In the genomic region with DNA sequence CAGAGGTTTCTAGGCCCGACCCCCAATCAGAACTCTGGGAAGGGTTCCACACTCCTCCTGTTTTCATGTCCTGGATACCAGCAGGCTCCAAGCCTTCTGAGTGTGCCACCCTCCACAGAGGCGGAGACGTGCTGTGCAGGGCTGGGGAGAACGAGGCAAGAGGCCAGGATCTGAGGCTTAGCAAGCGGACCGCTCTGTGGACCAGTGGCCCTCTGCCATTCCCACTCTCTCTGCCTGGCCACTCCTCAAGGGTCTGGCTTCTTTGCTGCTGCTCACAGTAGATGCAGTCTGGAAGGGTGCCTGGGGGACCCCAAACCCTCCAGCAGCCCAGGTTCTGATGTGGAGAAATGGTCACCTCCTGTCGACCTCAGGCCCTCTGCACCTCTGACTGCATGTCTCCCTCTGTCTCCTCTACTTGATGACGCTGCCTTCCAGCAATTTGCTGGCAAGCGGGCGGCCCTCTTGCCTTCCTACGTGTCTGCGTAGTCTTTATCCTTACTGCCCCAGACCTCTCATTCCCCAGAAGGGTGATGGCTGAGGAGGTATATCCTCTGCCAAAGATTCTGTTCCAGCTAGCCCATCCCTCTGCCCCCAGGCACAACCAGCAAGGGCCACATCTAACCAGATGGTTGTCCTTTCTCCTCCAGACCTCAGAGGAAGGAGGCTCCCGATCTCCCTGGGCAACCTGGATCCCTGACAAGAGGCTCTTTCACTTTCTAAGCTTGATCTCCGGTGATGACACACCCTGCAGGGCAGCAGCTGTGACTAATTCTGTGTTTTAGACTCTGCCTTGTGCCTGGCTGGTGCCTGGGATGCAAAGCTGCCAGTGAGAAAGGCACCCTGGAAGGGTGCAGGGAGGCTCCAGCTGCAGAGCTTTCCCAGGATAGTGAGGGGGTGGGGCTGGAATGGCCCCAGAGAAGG, we compare ENCODE assay signal across 9 cellular contexts.
DNase-seq lines count a peak whose midpoint lies in the region; ATAC-seq lines count a peak whose summit lies in the region.
"Had no signal": no experiment of that assay in that cellular context is flagged by ENCODE, and none has a peak within 500 bp of the region (broad histone marks: within the 10 kb centered on the region; RNA-seq: fewer than 3 reads in every experiment).

No MANE protein-coding gene starts in this region.

- H3K9me3 Mint-ChIP-seq in effector memory CD8-positive, alpha-beta T cell: no peaks in the 10 kb centered on the region
- H3K9me3 Mint-ChIP-seq: stimulated activated naive CD8-positive, alpha-beta T cell treated with anti-CD3 and anti-CD28 coated beads, Interleukin-15, Interleukin-2, amounts not matched to agents 100 ng/mL and 50 ng/mL, for 24 hours had no signal

- no peaks in the 10 kb centered on the region for H3K27me3 Mint-ChIP-seq in effector memory CD8-positive, alpha-beta T cell

- H3K36me3 Mint-ChIP-seq in effector memory CD8-positive, alpha-beta T cell (ENCODE audit: insufficient read depth): no peaks in the 10 kb centered on the region

- H3K4me1 Mint-ChIP-seq in effector memory CD8-positive, alpha-beta T cell (ENCODE audit: low read depth in 2 of 2): peaks cover 0 to 8% of the 10 kb centered on the region in 2 donors

- H3K27ac Mint-ChIP-seq in effector memory CD8-positive, alpha-beta T cell: peak overlapping the region in 1 of 2 donors; percentile 35
- H3K27ac Mint-ChIP-seq: stimulated activated naive CD8-positive, alpha-beta T cell treated with anti-CD3 and anti-CD28 coated beads, Interleukin-15, Interleukin-2, amounts not matched to agents 100 ng/mL and 50 ng/mL, for 24 hours had no signal

- DNase-seq in ELF-1 (ENCODE audit: low read depth, low spot score): peak; percentile 68
- DNase-seq in NCI-H2081 (lab: John Stamatoyannopoulos, UW): peak; percentile 39 to 72
- peak; percentile 80 for DNase-seq in brain pericyte (ENCODE audit: low read depth, low spot score)
- peak; percentile 56 for DNase-seq in medulla oblongata (ENCODE audit: extremely low spot score)
- DNase-seq in effector memory CD8-positive, alpha-beta T cell: no peak
- DNase-seq in DMS153 treated with DMSO at 0.1 percent for 48 hours (lab: John Stamatoyannopoulos, UW; ENCODE audit: unreplicated experiment): no peak

- no peak for ATAC-seq in HG03571 (IDR thresholded peaks at IDR 0.05; ENCODE audit: unreplicated experiment)
- ATAC-seq in effector memory CD8-positive, alpha-beta T cell (replicated peaks): no peak
- no peak for ATAC-seq in GM19455 (IDR thresholded peaks at IDR 0.05; ENCODE audit: unreplicated experiment)

- H3K4me3 Mint-ChIP-seq in effector memory CD8-positive, alpha-beta T cell: no peak overlapping the region
- H3K4me3 Mint-ChIP-seq: stimulated activated naive CD8-positive, alpha-beta T cell treated with anti-CD3 and anti-CD28 coated beads, Interleukin-15, Interleukin-2, amounts not matched to agents 100 ng/mL and 50 ng/mL, for 24 hours had no signal

Comparison
In these comparisons a context has a peak if more than half of its experiments do, and no peak if none do; other contexts are left out.
1. DNase-seq: peak in ELF-1 (single experiment), NCI-H2081 (2 of 2), brain pericyte (single experiment) and medulla oblongata (single experiment); none in effector memory CD8-positive, alpha-beta T cell (0 of 3) and DMS153 treated with DMSO at 0.1 percent for 48 hours (single experiment).